ENCODE assay signal across 18 cellular contexts in genomic region chr9:136087741-136088480, GRCh38. TPM values are rescaled to one million over a fixed set of nuclear protein-coding genes. Genes with fewer than 3 reads are reported as not detected.
DNase-seq lines count a peak whose midpoint lies in the region; ATAC-seq and TF ChIP-seq lines count a peak whose summit lies in the region.
"Had no signal": no experiment of that assay in that cellular context is flagged by ENCODE, and none has a peak within 500 bp of the region (broad histone marks: within the 10 kb centered on the region; RNA-seq: fewer than 3 reads in every experiment).

No MANE protein-coding gene starts in this region.

- peaks cover 2% of the 10 kb centered on the region for H3K9me3 Mint-ChIP-seq in glutamatergic neuron (ENCODE audit: unreplicated experiment)
- H3K9me3 Mint-ChIP-seq: activated CD4-positive, alpha-beta memory T cell treated with anti-CD3 and anti-CD28 coated beads, Interleukin-2, amount 10 ng/mL, durations not matched to agents 7 days and 5 days; activated T-helper 17 cell treated with anti-CD3 and anti-CD28 coated beads, Interleukin-2, amount 50 U/mL, for 72 hours; IgD-negative memory B cell had no signal

- DNase-seq in Right ventricle myocardium superior (peak; percentile 41), cardiac septum (ENCODE audit: low spot score) (no peak), glutamatergic neuron (peak; percentile 10), posterior vena cava (ENCODE audit: low spot score) (peak; percentile 65), DMS114 treated with DMSO at 0.1 percent for 48 hours (lab: John Stamatoyannopoulos, UW; ENCODE audit: unreplicated experiment) (no peak), mucosa of gallbladder (ENCODE audit: low spot score) (no peak)
- no peak for DNase-seq in stimulated activated CD4-positive, alpha-beta T cell treated with anti-CD3 and anti-CD28 coated beads, Interleukin-2, amount 100 ng/mL, for 48 hours
- DNase-seq: activated CD4-positive, alpha-beta memory T cell treated with anti-CD3 and anti-CD28 coated beads, Interleukin-2, amount 10 ng/mL, durations not matched to agents 7 days and 5 days; cortex of kidney; erythroblast; NCI-H2107; testis had no signal

- no peak for TF ChIP-seq CTCF in glutamatergic neuron (IDR thresholded peaks at IDR 0.05; ENCODE audit: partially characterized antibody, unreplicated experiment)

- intact Hi-C loops in Right ventricle myocardium superior (cut with DNase I) (loop anchor here (5.0 kb wide), 1 partner anchor 34 kb away; no protein-coding TSS in a partner anchor), cardiac septum (cut with DNase I) (no loop called here), posterior vena cava (cut with DNase I) (no loop called here)

- H3K4me1 Mint-ChIP-seq in glutamatergic neuron (ENCODE audit: low read depth, unreplicated experiment) = peaks cover 4% of the 10 kb centered on the region

- H3K4me3 Mint-ChIP-seq in glutamatergic neuron (ENCODE audit: unreplicated experiment) = no peak overlapping the region
- H3K4me3 Mint-ChIP-seq: activated CD4-positive, alpha-beta memory T cell treated with anti-CD3 and anti-CD28 coated beads, Interleukin-2, amount 10 ng/mL, durations not matched to agents 7 days and 5 days; activated T-helper 17 cell treated with anti-CD3 and anti-CD28 coated beads, Interleukin-2, amount 50 U/mL, for 72 hours; IgD-negative memory B cell had no signal

- ATAC-seq in Right ventricle myocardium superior (ENCODE audit: poor library complexity) (peak; percentile 1), HG02678 (IDR thresholded peaks at IDR 0.05; ENCODE audit: unreplicated experiment) (no peak)
- ATAC-seq: A549; activated T-helper 17 cell treated with anti-CD3 and anti-CD28 coated beads, Interleukin-2, amount 50 U/mL, for 72 hours; HCT116 had no signal

- peaks cover 1% of the 10 kb centered on the region for H3K27me3 Mint-ChIP-seq in glutamatergic neuron (ENCODE audit: unreplicated experiment)
- H3K27me3 Mint-ChIP-seq: activated CD4-positive, alpha-beta memory T cell treated with anti-CD3 and anti-CD28 coated beads, Interleukin-2, amount 10 ng/mL, durations not matched to agents 7 days and 5 days; activated T-helper 17 cell treated with anti-CD3 and anti-CD28 coated beads, Interleukin-2, amount 50 U/mL, for 72 hours; progenitor cell of endocrine pancreas had no signal

- no peak overlapping the region for H3K27ac Mint-ChIP-seq in glutamatergic neuron (ENCODE audit: unreplicated experiment)
- H3K27ac Mint-ChIP-seq: activated CD4-positive, alpha-beta memory T cell treated with anti-CD3 and anti-CD28 coated beads, Interleukin-2, amount 10 ng/mL, durations not matched to agents 7 days and 5 days; activated T-helper 17 cell treated with anti-CD3 and anti-CD28 coated beads, Interleukin-2, amount 50 U/mL, for 72 hours; IgD-negative memory B cell; progenitor cell of endocrine pancreas had no signal

- no peaks in the 10 kb centered on the region for H3K36me3 Mint-ChIP-seq in glutamatergic neuron (ENCODE audit: unreplicated experiment)
- H3K36me3 Mint-ChIP-seq: IgD-negative memory B cell had no signal

RNA-seq across cellular contexts. Expression of gene NACC2, which starts 7.2 kb away (rescaled TPM):
- total RNA-seq in Right ventricle myocardium superior (30.8 TPM), cardiac septum (57.8 TPM), glutamatergic neuron (ENCODE audit: unreplicated experiment) (3.9 TPM), posterior vena cava (10 to 100 TPM; 73.5 to 77.7 TPM), mucosa of gallbladder (59.6 TPM)

RNA-seq across cellular contexts. Expression of gene TMEM250, which starts 30.8 kb away (rescaled TPM):
- total RNA-seq in Right ventricle myocardium superior (16.4 TPM), cardiac septum (19.8 TPM), glutamatergic neuron (ENCODE audit: unreplicated experiment) (16.0 TPM), posterior vena cava (10 to 100 TPM; 25.0 to 29.1 TPM), mucosa of gallbladder (40.6 TPM)

Comparison
In these comparisons a context has a peak if more than half of its experiments do, and no peak if none do; other contexts are left out.
1. DNase-seq: peak in Right ventricle myocardium superior (single experiment), glutamatergic neuron (single experiment) and posterior vena cava (single experiment); none in cardiac septum (single experiment), DMS114 treated with DMSO at 0.1 percent for 48 hours (single experiment), mucosa of gallbladder (single experiment) and stimulated activated CD4-positive, alpha-beta T cell treated with anti-CD3 and anti-CD28 coated beads, Interleukin-2, amount 100 ng/mL, for 48 hours (0 of 2).